Comparison of ENCODE assay signal across 8 cellular contexts in genomic region chr14:22545842-22546721, GRCh38. TPM values are rescaled to one million over a fixed set of nuclear protein-coding genes. Genes with fewer than 3 reads are reported as not detected.
DNase-seq lines count a peak whose midpoint lies in the region; ATAC-seq, FAIRE-seq and TF ChIP-seq lines count a peak whose summit lies in the region.

No MANE protein-coding gene starts in this region.

- H3K27me3 ChIP-seq in PC-3 (ENCODE audit: low read length), result no peaks in the 10 kb centered on the region
- H3K27me3 ChIP-seq in naive thymus-derived CD4-positive, alpha-beta T cell (ENCODE audit: control insufficient read depth in 2 of 2, insufficient read depth in 2 of 2, low read length in 2 of 2), result no peaks in the 10 kb centered on the region

- no peaks in the 10 kb centered on the region for H4K20me1 ChIP-seq in PC-3 (ENCODE audit: low read length)

- POLR2A ChIA-PET in PC-3 (lab: Charles Lee; ENCODE audit: unreplicated experiment), result no interaction called here
- POLR2A ChIA-PET in naive thymus-derived CD4-positive, alpha-beta T cell (lab: Charles Lee), result interaction anchor here (0.5 to 13.3 kb wide), 14 partner anchors 4 to 754 kb away, joined by 3 to 709 read pairs (median 3); partner anchors contain the start of gene DAD1

- H3K4me3 Mint-ChIP-seq in naive thymus-derived CD4-positive, alpha-beta T cell, result peak overlapping the region; percentile 76 to 92 (median 80)

- no peaks in the 10 kb centered on the region for H3K27me3 Mint-ChIP-seq in naive thymus-derived CD4-positive, alpha-beta T cell

- DNase-seq in AG10803 (ENCODE audit: low read depth), result peak; percentile 64
- peak; percentile 77 for DNase-seq in PC-3
- DNase-seq in dermis blood vessel endothelial cell, result peak; percentile 91
- DNase-seq in naive thymus-derived CD4-positive, alpha-beta T cell, result no peak
- DNase-seq in SW480 (ENCODE audit: low spot score), result no peak
- DNase-seq in midbrain (lab: John Stamatoyannopoulos, UW), result no peak
- DNase-seq in GM12892 (ENCODE audit: insufficient read length), result no peak

- TF ChIP-seq CTCF in AG10803 (conservative IDR thresholded peaks at IDR 0.05; ENCODE audit: low read length) (no peak), PC-3 (conservative IDR thresholded peaks at IDR 0.05; ENCODE audit: low read depth, low read length) (no peak)

- no TSS peak for BruUV-seq in PC-3 (replicated peaks; lab: Mats Ljungman, UMichigan)

- FAIRE-seq in GM12892 (lab: Jason Lieb, UNC), result no peak

- no peaks in the 10 kb centered on the region for H3K9me3 ChIP-seq in PC-3 (ENCODE audit: low read length)
- no peaks in the 10 kb centered on the region for H3K9me3 ChIP-seq in naive thymus-derived CD4-positive, alpha-beta T cell (ENCODE audit: control insufficient read depth in 2 of 3, low read length in 3 of 3)

- no peaks in the 10 kb centered on the region for H3K9me2 ChIP-seq in PC-3 (replicated peaks; ENCODE audit: low read length)

- H3K4me3 ChIP-seq in AG10803 (ENCODE audit: low read length) (no peak overlapping the region), PC-3 (ENCODE audit: low read length) (no peak overlapping the region; the same call in 1 of the 2 replicates)
- peak overlapping the region; percentile 53 for H3K4me3 ChIP-seq in naive thymus-derived CD4-positive, alpha-beta T cell (ENCODE audit: low read length)

- H3K9ac ChIP-seq in PC-3 (ENCODE audit: low read length), result peak overlapping the region; percentile 10; the same call in 1 of the 2 replicates

- H3K27ac ChIP-seq in PC-3 (ENCODE audit: low read length), result peak overlapping the region; percentile 68
- H3K27ac ChIP-seq in naive thymus-derived CD4-positive, alpha-beta T cell (ENCODE audit: low read depth, low read length), result peak overlapping the region; percentile 90

- peak overlapping the region; percentile 38; the same call in 1 of the 2 replicates for H2AFZ ChIP-seq in PC-3 (ENCODE audit: low read length)

- peaks cover 0 to 11% (median 0%) of the 10 kb centered on the region in 11 donors for H3K9me3 Mint-ChIP-seq in naive thymus-derived CD4-positive, alpha-beta T cell

- peak; percentile 83 for ATAC-seq in PC-3
- no peak for ATAC-seq in naive thymus-derived CD4-positive, alpha-beta T cell
- ATAC-seq in GM21423 (IDR thresholded peaks at IDR 0.05; ENCODE audit: unreplicated experiment), result no peak

- H3K27ac Mint-ChIP-seq in naive thymus-derived CD4-positive, alpha-beta T cell, result peak overlapping the region; percentile 93 to 99 (median 96)

- H3K4me1 ChIP-seq in PC-3 (ENCODE audit: insufficient read depth, low read length), result peaks cover 47% of the 10 kb centered on the region
- peaks cover 96 to 97% of the 10 kb centered on the region in 2 donors for H3K4me1 ChIP-seq in naive thymus-derived CD4-positive, alpha-beta T cell (ENCODE audit: control insufficient read depth in 2 of 2, insufficient read depth in 2 of 2, low read length in 2 of 2)

- H3K79me2 ChIP-seq in PC-3 (ENCODE audit: low read length), result no peaks in the 10 kb centered on the region

- no peaks in the 10 kb centered on the region for H3K36me3 ChIP-seq in PC-3 (ENCODE audit: low read depth, low read length)
- peaks cover 48 to 78% (median 61%) of the 10 kb centered on the region in 3 experiments for H3K36me3 ChIP-seq in naive thymus-derived CD4-positive, alpha-beta T cell (ENCODE audit: control insufficient read depth in 2 of 3, insufficient read depth in 3 of 3, low read length in 3 of 3)

- H3K36me3 Mint-ChIP-seq in naive thymus-derived CD4-positive, alpha-beta T cell, result peaks cover 56 to 93% (median 90%) of the 10 kb centered on the region in 5 donors

- no peaks in the 10 kb centered on the region for H3F3A ChIP-seq in PC-3 (ENCODE audit: low read length, unreplicated experiment)

- peaks cover 59 to 100% (median 98%) of the 10 kb centered on the region in 7 donors for H3K4me1 Mint-ChIP-seq in naive thymus-derived CD4-positive, alpha-beta T cell

- CTCF ChIA-PET in PC-3 (lab: Charles Lee), result no interaction called here
- CTCF ChIA-PET in naive thymus-derived CD4-positive, alpha-beta T cell (lab: Charles Lee), result interaction anchor here (0.6 to 4.2 kb wide), 12 partner anchors 10 to 1933 kb away, joined by 3 to 17 read pairs (median 4); no protein-coding TSS in a partner anchor

- intact Hi-C loops in PC-3 (cut with micrococcal nuclease), result loop anchor here (2.0 kb wide), 1 partner anchor 35 kb away; no protein-coding TSS in a partner anchor
- intact Hi-C loops in naive thymus-derived CD4-positive, alpha-beta T cell (cut with micrococcal nuclease), result loop anchor here (1.0 kb wide), 1 partner anchor 9 kb away; no protein-coding TSS in a partner anchor

- TF ChIP-seq POLR2A in GM12892 (IDR thresholded peaks at IDR 0.05; ENCODE audit: low read depth, low read length), result no peak

- H3K4me2 ChIP-seq in PC-3 (ENCODE audit: low read length), result peak overlapping the region; percentile 30

RNA-seq across cellular contexts. Expression of gene DAD1, which starts 42.9 kb away (rescaled TPM):
- total RNA-seq in PC-3 (2014; rRNA removed), result 228 and 258 TPM in 2 replicates
- 270 and 389 TPM in 2 replicates for total RNA-seq in dermis blood vessel endothelial cell
- total RNA-seq in naive thymus-derived CD4-positive, alpha-beta T cell, result 100 to 1,000 TPM in 3 of 5 experiments, 10 to 100 TPM in 2; 68.8 to 157 (median 117) TPM
- 100 to 1,000 TPM; 766 to 777 TPM for polyA plus RNA-seq in naive thymus-derived CD4-positive, alpha-beta T cell
- 293 TPM for polyA plus RNA-seq in GM12892 (2012; ENCODE audit: missing spikeins)

RNA-seq across cellular contexts. Expression of gene ABHD4, which starts 52.0 kb away (rescaled TPM):
- total RNA-seq in PC-3 (2014; rRNA removed), result 9.1 and 9.6 TPM in 2 replicates
- 14.3 and 19.3 TPM in 2 replicates for total RNA-seq in dermis blood vessel endothelial cell
- total RNA-seq in naive thymus-derived CD4-positive, alpha-beta T cell, result 10 to 100 TPM; 10.5 to 16.3 (median 14.7) TPM
- 10 to 100 TPM in 1 of 2 donors, 1 to 10 TPM in 1; 6.7 to 10.1 TPM for polyA plus RNA-seq in naive thymus-derived CD4-positive, alpha-beta T cell
- 8.5 TPM for polyA plus RNA-seq in GM12892 (2012; ENCODE audit: missing spikeins)

Comparison
In these comparisons a context has a peak if more than half of its experiments do, and no peak if none do; other contexts are left out.
1. DNase-seq: peak in AG10803 (single experiment), PC-3 (single experiment) and dermis blood vessel endothelial cell (single experiment); none in naive thymus-derived CD4-positive, alpha-beta T cell (0 of 9), SW480 (single experiment), midbrain (single experiment) and GM12892 (single experiment).